Comparison of ENCODE assay signal across 32 cellular contexts in genomic region chr9:76294301-76294700, GRCh38.
"Had no signal": no experiment of that assay in that cellular context is flagged by ENCODE, and none has a peak within 500 bp of the region (broad histone marks: within the 10 kb centered on the region; RNA-seq: fewer than 3 reads in every experiment).

No MANE protein-coding gene starts in this region.

- H3K79me2 ChIP-seq: parathyroid adenoma had no signal

- H3K36me3 Mint-ChIP-seq: naive thymus-derived CD8-positive, alpha-beta T cell; natural killer cell treated with Interleukin-12 subunit alpha and Interleukin-12 subunit beta and Interleukin-15 and Interleukin-18, amount 100 ng/mL, for 72 hours; neural progenitor cell; stimulated activated memory B cell treated with anti-CD40 and anti-IgM and Interleukin-4, amounts not matched to agents 10 μg/mL and 1 μg/mL and 100 μg/mL, for 72 hours; type B pancreatic cell had no signal

- H3K4me3 Mint-ChIP-seq: naive thymus-derived CD8-positive, alpha-beta T cell; natural killer cell treated with Interleukin-12 subunit alpha and Interleukin-12 subunit beta and Interleukin-15 and Interleukin-18, amount 100 ng/mL, for 72 hours; neural progenitor cell; stimulated activated memory B cell treated with anti-CD40 and anti-IgM and Interleukin-4, amounts not matched to agents 10 μg/mL and 1 μg/mL and 100 μg/mL, for 72 hours; stimulated activated naive CD8-positive, alpha-beta T cell treated with anti-CD3 and anti-CD28 coated beads, Interleukin-15, amount 100 ng/mL, for 72 hours; type B pancreatic cell had no signal

- H3K4me2 ChIP-seq: neural progenitor cell, smooth muscle cell had no signal

- H3K9me3 ChIP-seq: ovary, psoas muscle, right lobe of liver, sigmoid colon, spleen, suprapubic skin, testis, tibial artery, transverse colon, upper lobe of right lung, uterus had no signal

- H2AFZ ChIP-seq: parathyroid adenoma had no signal

- H3K9me3 Mint-ChIP-seq: naive thymus-derived CD8-positive, alpha-beta T cell; natural killer cell treated with Interleukin-12 subunit alpha and Interleukin-12 subunit beta and Interleukin-15 and Interleukin-18, amount 100 ng/mL, for 72 hours; stimulated activated memory B cell treated with anti-CD40 and anti-IgM and Interleukin-4, amounts not matched to agents 10 μg/mL and 1 μg/mL and 100 μg/mL, for 72 hours; stimulated activated naive CD8-positive, alpha-beta T cell treated with anti-CD3 and anti-CD28 coated beads, Interleukin-15, amount 100 ng/mL, for 72 hours; type B pancreatic cell had no signal

- H3K27me3 Mint-ChIP-seq: natural killer cell treated with Interleukin-12 subunit alpha and Interleukin-12 subunit beta and Interleukin-15 and Interleukin-18, amount 100 ng/mL, for 72 hours; stimulated activated naive CD8-positive, alpha-beta T cell treated with anti-CD3 and anti-CD28 coated beads, Interleukin-15, amount 100 ng/mL, for 72 hours had no signal

- H3K4me1 ChIP-seq: parathyroid adenoma, psoas muscle, right lobe of liver, testis, transverse colon had no signal

- H3K4me1 Mint-ChIP-seq: naive thymus-derived CD8-positive, alpha-beta T cell; stimulated activated memory B cell treated with anti-CD40 and anti-IgM and Interleukin-4, amounts not matched to agents 10 μg/mL and 1 μg/mL and 100 μg/mL, for 72 hours had no signal

- H3K36me3 ChIP-seq: neural progenitor cell, ovary, right lobe of liver, sigmoid colon, spleen, suprapubic skin, tibial artery, upper lobe of right lung, uterus had no signal

- DNase-seq: naive thymus-derived CD8-positive, alpha-beta T cell; occipital lobe; ovary; posterior cingulate gyrus; psoas muscle; right cardiac atrium; right lobe of liver; sigmoid colon; spleen; stimulated activated CD4-positive, alpha-beta T cell treated with anti-CD3 and anti-CD28 coated beads, Interleukin-12 subunit alpha, Interleukin-12 subunit beta, amount 100 ng/mL, for 4 hours; stimulated activated CD4-positive, alpha-beta T cell treated with anti-CD3 and anti-CD28 coated beads, Interleukin-1b, Interleukin-23, amount 100 ng/mL, for 48 hours; stimulated activated CD4-positive, alpha-beta T cell treated with anti-CD3 and anti-CD28 coated beads, Interleukin-4, amount 100 ng/mL, for 1 hour; stimulated activated CD4-positive, alpha-beta T cell treated with anti-CD3 and anti-CD28 coated beads, Interleukin-4, amount 100 ng/mL, for 4 hours; stimulated activated CD8-positive, alpha-beta memory T cell treated with anti-CD3 and anti-CD28 coated beads, Interleukin-4, amount 100 ng/mL, for 48 hours; stimulated activated naive CD4-positive, alpha-beta T cell; stimulated activated naive CD8-positive, alpha-beta T cell treated with anti-CD3 and anti-CD28 coated beads, Interleukin-15, amount 100 ng/mL, for 72 hours; stimulated activated naive CD8-positive, alpha-beta T cell treated with anti-CD3 and anti-CD28 coated beads, Interleukin-15, Interleukin-2, amounts not matched to agents 100 U/mL and 50 U/mL, for 24 hours; substantia nigra; testis; tibial artery; transverse colon; upper lobe of right lung; uterus had no signal

- H3K27ac Mint-ChIP-seq: natural killer cell treated with Interleukin-12 subunit alpha and Interleukin-12 subunit beta and Interleukin-15 and Interleukin-18, amount 100 ng/mL, for 72 hours; neural progenitor cell; progenitor cell of endocrine pancreas; stimulated activated memory B cell treated with anti-CD40 and anti-IgM and Interleukin-4, amounts not matched to agents 10 μg/mL and 1 μg/mL and 100 μg/mL, for 72 hours; stimulated activated naive CD8-positive, alpha-beta T cell treated with anti-CD3 and anti-CD28 coated beads, Interleukin-15, amount 100 ng/mL, for 72 hours; type B pancreatic cell had no signal

- H3K9ac ChIP-seq: neural progenitor cell, parathyroid adenoma had no signal

- H3K4me3 ChIP-seq: neural progenitor cell, ovary, psoas muscle, right lobe of liver, sigmoid colon, skin epidermis, smooth muscle cell, spleen, suprapubic skin, testis, tibial artery, transverse colon, upper lobe of right lung, uterus had no signal

- ATAC-seq: naive thymus-derived CD8-positive, alpha-beta T cell; natural killer cell treated with Interleukin-12 subunit alpha and Interleukin-12 subunit beta and Interleukin-15 and Interleukin-18, amount 100 ng/mL, for 72 hours; psoas muscle; right cardiac atrium; right lobe of liver; stimulated activated memory B cell treated with anti-CD40 and anti-IgM and Interleukin-4, amounts not matched to agents 10 μg/mL and 1 μg/mL and 100 μg/mL, for 72 hours; stimulated activated naive CD8-positive, alpha-beta T cell treated with anti-CD3 and anti-CD28 coated beads, Interleukin-15, amount 100 ng/mL, for 72 hours; stimulated activated naive CD8-positive, alpha-beta T cell treated with anti-CD3 and anti-CD28 coated beads, Interleukin-15, Interleukin-2, amounts not matched to agents 100 U/mL and 50 U/mL, for 24 hours; upper lobe of right lung had no signal

- H3K27me3 ChIP-seq: neural progenitor cell, ovary, right lobe of liver, sigmoid colon, suprapubic skin, testis, tibial artery, transverse colon, upper lobe of right lung, uterus had no signal

- H3K27ac ChIP-seq: neural progenitor cell, ovary, parathyroid adenoma, psoas muscle, right lobe of liver, sigmoid colon, skin epidermis, spleen, suprapubic skin, testis, tibial artery, transverse colon, upper lobe of right lung, uterus had no signal
